16 cellular contexts compared by ENCODE assay signal in the genomic region with DNA sequence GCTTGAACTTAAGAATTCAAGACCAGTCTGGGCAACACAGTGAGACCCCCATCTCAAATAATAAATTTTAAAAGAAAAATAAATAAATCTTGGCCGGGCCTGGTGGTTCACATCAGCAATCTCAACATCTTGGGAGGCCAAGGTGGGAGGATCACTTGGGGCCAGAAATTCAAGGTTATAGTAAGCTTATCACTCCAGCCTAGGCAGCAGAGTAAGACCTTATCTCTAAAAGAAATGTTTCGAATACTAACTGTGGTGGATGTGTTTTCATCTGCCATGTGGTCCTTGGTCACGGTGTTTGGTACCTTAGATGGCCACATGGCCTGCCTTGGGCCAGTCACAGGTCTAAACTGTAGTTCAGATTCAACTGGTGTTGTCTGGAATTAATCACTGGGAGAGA. TPM values are rescaled to one million over a fixed set of nuclear protein-coding genes. Genes with fewer than 3 reads are reported as not detected.
DNase-seq lines count a peak whose midpoint lies in the region; ATAC-seq and TF ChIP-seq lines count a peak whose summit lies in the region.
"Had no signal": no experiment of that assay in that cellular context is flagged by ENCODE, and none has a peak within 500 bp of the region (broad histone marks: within the 10 kb centered on the region; RNA-seq: fewer than 3 reads in every experiment).

No MANE protein-coding gene starts in this region.

- H3K27ac ChIP-seq in PC-9 (peak overlapping the region; percentile 57), esophagus muscularis mucosa (replicated peaks in 1 of 4) (peak overlapping the region; percentile 50 to 60 (median 57)), suprapubic skin (peak overlapping the region; percentile 50)
- H3K27ac ChIP-seq: BLaER1, parathyroid adenoma had no signal

- TF ChIP-seq POLR2A in esophagus muscularis mucosa (IDR thresholded peaks at IDR 0.05; ENCODE audit: low read depth) (no peak), suprapubic skin (IDR thresholded peaks at IDR 0.05) (no peak)

- H3K4me3 ChIP-seq in PC-9 (no peak overlapping the region), esophagus muscularis mucosa (no peak overlapping the region), suprapubic skin (no peak overlapping the region)
- H3K4me3 ChIP-seq: BLaER1, heart right ventricle, mucosa of descending colon, stomach had no signal

- DNase-seq in PC-9 (no peak), esophagus muscularis mucosa (ENCODE audit: extremely low spot score) (no peak), suprapubic skin (ENCODE audit: low spot score in 2 of 2) (no peak), LoVo (ENCODE audit: low spot score) (no peak)
- no peak for DNase-seq in activated CD4-positive, CD25-positive, alpha-beta regulatory T cell (lab: John Stamatoyannopoulos, UW)
- DNase-seq: activated CD4-positive, alpha-beta T cell treated with anti-CD3 and anti-CD28 coated beads, Interleukin-2, amount 50 U/mL, for 48 hours; activated T-cell treated with anti-CD3 and anti-CD28 coated beads, Interleukin-2, amount 50 U/mL, for 48 hours; cerebellar nuclear complex; heart right ventricle; kidney; mucosa of descending colon; stimulated activated CD4-positive, alpha-beta T cell treated with anti-CD3 and anti-CD28 coated beads, Interleukin-12 subunit alpha, Interleukin-12 subunit beta, amount 100 ng/mL, for 4 hours; stomach had no signal

- H3F3A ChIP-seq in PC-9 (ENCODE audit: insufficient read depth, low read depth), result peaks cover 72% of the 10 kb centered on the region

- ATAC-seq in HG02588 (IDR thresholded peaks at IDR 0.05; ENCODE audit: unreplicated experiment), result no peak
- ATAC-seq: mucosa of descending colon had no signal

- H3K4me2 ChIP-seq in PC-9, result peak overlapping the region; percentile 62
- H3K4me2 ChIP-seq: BLaER1 had no signal

- H3K4me1 ChIP-seq in PC-9 (replicated peaks; ENCODE audit: insufficient read depth), result peaks cover 65% of the 10 kb centered on the region
- H3K4me1 ChIP-seq in esophagus muscularis mucosa, result peaks cover 6 to 28% (median 25%) of the 10 kb centered on the region in 4 donors
- peaks cover 12% of the 10 kb centered on the region for H3K4me1 ChIP-seq in suprapubic skin
- H3K4me1 ChIP-seq: parathyroid adenoma had no signal

- H3K9me3 ChIP-seq in PC-9 (ENCODE audit: insufficient read depth, low read depth) (no peaks in the 10 kb centered on the region), esophagus muscularis mucosa (no peaks in the 10 kb centered on the region), suprapubic skin (no peaks in the 10 kb centered on the region)
- H3K9me3 ChIP-seq: BLaER1, heart right ventricle, mucosa of descending colon, stomach had no signal

- POLR2A ChIA-PET in PC-9 (lab: Charles Lee; ENCODE audit: unreplicated experiment), result interaction anchor here (0.5 to 0.8 kb wide), 3 partner anchors 62 to 1652 kb away, joined by 3 to 4 read pairs (median 3); no protein-coding TSS in a partner anchor

- 66% methylated on average over 3 of the region's 3 CpGs for WGBS in esophagus muscularis mucosa
- 94% methylated on average over 3 of the region's 3 CpGs for WGBS in suprapubic skin

- TF ChIP-seq EP300 in esophagus muscularis mucosa (IDR thresholded peaks at IDR 0.05) (no peak), suprapubic skin (IDR thresholded peaks at IDR 0.05) (no peak)

- CTCF ChIA-PET in PC-9 (lab: Charles Lee), result no interaction called here

- intact Hi-C loops in PC-9 (cut with micrococcal nuclease; ENCODE audit: unreplicated experiment) (loop anchor here (5.0 kb wide), 1 partner anchor 74 kb away; a partner anchor contains a TSS), esophagus muscularis mucosa (cut with DNase I) (no loop called here)

- peaks cover 21% of the 10 kb centered on the region for H3K79me2 ChIP-seq in PC-9 (ENCODE audit: low read depth)
- H3K79me2 ChIP-seq: parathyroid adenoma had no signal

- no peaks in the 10 kb centered on the region for H4K20me1 ChIP-seq in PC-9 (ENCODE audit: insufficient read depth)

- BruUV-seq in PC-9 (replicated peaks; lab: Mats Ljungman, UMichigan), result no TSS peak

- no peak for TF ChIP-seq CTCF in PC-9 (conservative IDR thresholded peaks at IDR 0.05)
- TF ChIP-seq CTCF in esophagus muscularis mucosa (IDR thresholded peaks at IDR 0.05), result no peak
- TF ChIP-seq CTCF in suprapubic skin (IDR thresholded peaks at IDR 0.05), result no peak

- H2AFZ ChIP-seq in PC-9, result no peak overlapping the region
- H2AFZ ChIP-seq: parathyroid adenoma had no signal

- peaks cover 14% of the 10 kb centered on the region; the same call in 1 of the 2 replicates for H3K36me3 ChIP-seq in PC-9 (ENCODE audit: low read depth)
- H3K36me3 ChIP-seq in esophagus muscularis mucosa, result no peaks in the 10 kb centered on the region
- no peaks in the 10 kb centered on the region for H3K36me3 ChIP-seq in suprapubic skin
- H3K36me3 ChIP-seq: stomach had no signal

- H3K9me2 ChIP-seq in PC-9 (ENCODE audit: insufficient read depth), result no peaks in the 10 kb centered on the region

- no peaks in the 10 kb centered on the region for H3K27me3 ChIP-seq in PC-9 (ENCODE audit: insufficient read depth, low read depth)
- H3K27me3 ChIP-seq in esophagus muscularis mucosa, result peaks cover 0 to 17% (median 0%) of the 10 kb centered on the region in 4 donors
- peaks cover 4% of the 10 kb centered on the region for H3K27me3 ChIP-seq in suprapubic skin

RNA-seq across cellular contexts. Expression of a gene that starts 5.8 kb away (rescaled TPM):
- total RNA-seq in PC-9 (2021) (207 TPM in 2 replicates), esophagus muscularis mucosa (1 to 10 TPM in 1 of 4 donors, under 1 TPM in 2, not detected in 1; 0.83 to 2.7 (median 0.91) TPM), suprapubic skin (10 to 100 TPM in 3 of 4 donors, 1 to 10 TPM in 1; 9.0 to 25.4 (median 20.7) TPM)

RNA-seq across cellular contexts. Expression of a gene that starts 8.9 kb away (rescaled TPM):
- total RNA-seq in PC-9 (2021), result 1.3 TPM in 1 of 2 replicates, not detected in the other
- total RNA-seq in esophagus muscularis mucosa, result 1 to 10 TPM in 3 of 4 donors, under 1 TPM in 1; 0.46 to 3.1 (median 1.8) TPM
- 1 to 10 TPM in 1 of 4 donors, under 1 TPM in 1, not detected in 2; 0.91 to 1.6 TPM for total RNA-seq in suprapubic skin
- total RNA-seq: kidney had no signal

RNA-seq across cellular contexts. Expression of a gene that starts 15.4 kb away (rescaled TPM):
- total RNA-seq in PC-9 (2021), result 9.8 and 13.3 TPM in 2 replicates
- total RNA-seq in esophagus muscularis mucosa, result 10 to 100 TPM; 54.0 to 78.5 (median 63.5) TPM
- 100 to 1,000 TPM; 106 to 161 (median 143) TPM for total RNA-seq in suprapubic skin

RNA-seq across cellular contexts. Expression of a gene that starts 26.5 kb away (rescaled TPM):
- total RNA-seq in PC-9 (2021) (53.4 and 56.6 TPM in 2 replicates), esophagus muscularis mucosa (10 to 100 TPM; 28.2 to 35.9 (median 30.6) TPM), suprapubic skin (10 to 100 TPM; 18.7 to 59.6 (median 30.5) TPM)

RNA-seq across cellular contexts. Expression of a gene that starts 26.6 kb away (rescaled TPM):
- 21.6 and 22.4 TPM in 2 replicates for total RNA-seq in PC-9 (2021)
- total RNA-seq in esophagus muscularis mucosa, result 1 to 10 TPM in 2 of 4 donors, under 1 TPM in 1, not detected in 1; 0.80 to 3.3 (median 3.2) TPM
- 10 to 100 TPM in 2 of 4 donors, 1 to 10 TPM in 2; 1.2 to 34.8 (median 17.6) TPM for total RNA-seq in suprapubic skin
